In the genomic region with DNA sequence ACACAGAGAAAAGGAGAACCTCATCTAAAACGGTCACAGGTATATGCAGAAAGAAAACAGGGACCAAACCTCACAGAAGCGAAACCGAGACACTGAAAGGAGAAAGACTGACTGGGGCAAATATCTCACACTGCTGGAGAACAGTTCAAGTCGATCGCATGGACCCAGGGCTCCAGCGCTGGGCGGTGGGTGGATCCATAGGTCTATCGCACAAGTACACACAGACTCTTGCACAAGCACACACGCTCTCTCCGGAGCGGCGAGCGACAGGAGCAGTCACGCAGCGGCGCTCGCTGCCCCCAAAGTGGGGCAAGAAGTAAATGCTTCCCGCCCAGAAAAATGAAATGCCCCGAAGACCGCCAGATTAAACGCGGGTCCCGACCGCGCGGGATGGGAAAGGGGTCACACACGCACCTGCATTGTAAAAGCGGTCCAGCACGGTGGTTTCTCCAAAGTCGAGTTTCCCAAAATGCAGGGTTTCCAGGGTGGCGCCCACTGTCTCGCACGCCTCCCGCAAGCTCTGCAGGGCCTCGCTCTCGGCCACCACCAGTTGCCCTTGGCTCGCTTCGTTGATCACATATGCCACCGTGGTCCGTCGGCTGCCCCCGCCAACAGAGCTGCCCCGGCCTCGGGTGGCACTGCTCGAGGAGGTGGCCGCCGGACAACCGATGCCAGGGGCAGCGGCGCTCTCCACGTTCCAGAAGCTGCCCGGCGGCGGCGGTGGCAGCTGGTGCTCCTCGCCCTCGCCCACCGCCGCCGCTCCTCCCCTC, we compare ENCODE assay signal across 1 cellular context.
TF ChIP-seq lines count a peak whose summit lies in the region.

No MANE protein-coding gene starts in this region.

TF ChIP-seq in GM12878, 131 proteins besides CTCF, POLR2A, EP300 and RAD21 (continued from another document):
- TF ChIP-seq, protein P1, sequence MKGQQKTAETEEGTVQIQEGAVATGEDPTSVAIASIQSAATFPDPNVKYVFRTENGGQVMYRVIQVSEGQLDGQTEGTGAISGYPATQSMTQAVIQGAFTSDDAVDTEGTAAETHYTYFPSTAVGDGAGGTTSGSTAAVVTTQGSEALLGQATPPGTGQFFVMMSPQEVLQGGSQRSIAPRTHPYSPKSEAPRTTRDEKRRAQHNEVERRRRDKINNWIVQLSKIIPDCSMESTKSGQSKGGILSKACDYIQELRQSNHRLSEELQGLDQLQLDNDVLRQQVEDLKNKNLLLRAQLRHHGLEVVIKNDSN (IDR thresholded peaks at IDR 0.05; ENCODE audit: borderline replicate concordance, extremely low read length, insufficient read depth, low read depth, low read length), result no peak
- TF ChIP-seq, protein P2, sequence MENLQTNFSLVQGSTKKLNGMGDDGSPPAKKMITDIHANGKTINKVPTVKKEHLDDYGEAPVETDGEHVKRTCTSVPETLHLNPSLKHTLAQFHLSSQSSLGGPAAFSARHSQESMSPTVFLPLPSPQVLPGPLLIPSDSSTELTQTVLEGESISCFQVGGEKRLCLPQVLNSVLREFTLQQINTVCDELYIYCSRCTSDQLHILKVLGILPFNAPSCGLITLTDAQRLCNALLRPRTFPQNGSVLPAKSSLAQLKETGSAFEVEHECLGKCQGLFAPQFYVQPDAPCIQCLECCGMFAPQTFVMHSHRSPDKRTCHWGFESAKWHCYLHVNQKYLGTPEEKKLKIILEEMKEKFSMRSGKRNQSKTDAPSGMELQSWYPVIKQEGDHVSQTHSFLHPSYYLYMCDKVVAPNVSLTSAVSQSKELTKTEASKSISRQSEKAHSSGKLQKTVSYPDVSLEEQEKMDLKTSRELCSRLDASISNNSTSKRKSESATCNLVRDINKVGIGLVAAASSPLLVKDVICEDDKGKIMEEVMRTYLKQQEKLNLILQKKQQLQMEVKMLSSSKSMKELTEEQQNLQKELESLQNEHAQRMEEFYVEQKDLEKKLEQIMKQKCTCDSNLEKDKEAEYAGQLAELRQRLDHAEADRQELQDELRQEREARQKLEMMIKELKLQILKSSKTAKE (IDR thresholded peaks at IDR 0.05; ENCODE audit: low read depth, poor library complexity, severe bottlenecking), result peak; percentile 77
- TF ChIP-seq, protein P3, sequence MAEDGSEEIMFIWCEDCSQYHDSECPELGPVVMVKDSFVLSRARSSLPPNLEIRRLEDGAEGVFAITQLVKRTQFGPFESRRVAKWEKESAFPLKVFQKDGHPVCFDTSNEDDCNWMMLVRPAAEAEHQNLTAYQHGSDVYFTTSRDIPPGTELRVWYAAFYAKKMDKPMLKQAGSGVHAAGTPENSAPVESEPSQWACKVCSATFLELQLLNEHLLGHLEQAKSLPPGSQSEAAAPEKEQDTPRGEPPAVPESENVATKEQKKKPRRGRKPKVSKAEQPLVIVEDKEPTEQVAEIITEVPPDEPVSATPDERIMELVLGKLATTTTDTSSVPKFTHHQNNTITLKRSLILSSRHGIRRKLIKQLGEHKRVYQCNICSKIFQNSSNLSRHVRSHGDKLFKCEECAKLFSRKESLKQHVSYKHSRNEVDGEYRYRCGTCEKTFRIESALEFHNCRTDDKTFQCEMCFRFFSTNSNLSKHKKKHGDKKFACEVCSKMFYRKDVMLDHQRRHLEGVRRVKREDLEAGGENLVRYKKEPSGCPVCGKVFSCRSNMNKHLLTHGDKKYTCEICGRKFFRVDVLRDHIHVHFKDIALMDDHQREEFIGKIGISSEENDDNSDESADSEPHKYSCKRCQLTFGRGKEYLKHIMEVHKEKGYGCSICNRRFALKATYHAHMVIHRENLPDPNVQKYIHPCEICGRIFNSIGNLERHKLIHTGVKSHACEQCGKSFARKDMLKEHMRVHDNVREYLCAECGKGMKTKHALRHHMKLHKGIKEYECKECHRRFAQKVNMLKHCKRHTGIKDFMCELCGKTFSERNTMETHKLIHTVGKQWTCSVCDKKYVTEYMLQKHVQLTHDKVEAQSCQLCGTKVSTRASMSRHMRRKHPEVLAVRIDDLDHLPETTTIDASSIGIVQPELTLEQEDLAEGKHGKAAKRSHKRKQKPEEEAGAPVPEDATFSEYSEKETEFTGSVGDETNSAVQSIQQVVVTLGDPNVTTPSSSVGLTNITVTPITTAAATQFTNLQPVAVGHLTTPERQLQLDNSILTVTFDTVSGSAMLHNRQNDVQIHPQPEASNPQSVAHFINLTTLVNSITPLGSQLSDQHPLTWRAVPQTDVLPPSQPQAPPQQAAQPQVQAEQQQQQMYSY (CRISPR knock-in tag; IDR thresholded peaks at IDR 0.05), result no peak
- TF ChIP-seq RUNX3 (IDR thresholded peaks at IDR 0.05; ENCODE audit: low read length), result 0 out of 2 replicates have a peak, but pooled peaks have one; percentile 41
- TF ChIP-seq, protein P4, sequence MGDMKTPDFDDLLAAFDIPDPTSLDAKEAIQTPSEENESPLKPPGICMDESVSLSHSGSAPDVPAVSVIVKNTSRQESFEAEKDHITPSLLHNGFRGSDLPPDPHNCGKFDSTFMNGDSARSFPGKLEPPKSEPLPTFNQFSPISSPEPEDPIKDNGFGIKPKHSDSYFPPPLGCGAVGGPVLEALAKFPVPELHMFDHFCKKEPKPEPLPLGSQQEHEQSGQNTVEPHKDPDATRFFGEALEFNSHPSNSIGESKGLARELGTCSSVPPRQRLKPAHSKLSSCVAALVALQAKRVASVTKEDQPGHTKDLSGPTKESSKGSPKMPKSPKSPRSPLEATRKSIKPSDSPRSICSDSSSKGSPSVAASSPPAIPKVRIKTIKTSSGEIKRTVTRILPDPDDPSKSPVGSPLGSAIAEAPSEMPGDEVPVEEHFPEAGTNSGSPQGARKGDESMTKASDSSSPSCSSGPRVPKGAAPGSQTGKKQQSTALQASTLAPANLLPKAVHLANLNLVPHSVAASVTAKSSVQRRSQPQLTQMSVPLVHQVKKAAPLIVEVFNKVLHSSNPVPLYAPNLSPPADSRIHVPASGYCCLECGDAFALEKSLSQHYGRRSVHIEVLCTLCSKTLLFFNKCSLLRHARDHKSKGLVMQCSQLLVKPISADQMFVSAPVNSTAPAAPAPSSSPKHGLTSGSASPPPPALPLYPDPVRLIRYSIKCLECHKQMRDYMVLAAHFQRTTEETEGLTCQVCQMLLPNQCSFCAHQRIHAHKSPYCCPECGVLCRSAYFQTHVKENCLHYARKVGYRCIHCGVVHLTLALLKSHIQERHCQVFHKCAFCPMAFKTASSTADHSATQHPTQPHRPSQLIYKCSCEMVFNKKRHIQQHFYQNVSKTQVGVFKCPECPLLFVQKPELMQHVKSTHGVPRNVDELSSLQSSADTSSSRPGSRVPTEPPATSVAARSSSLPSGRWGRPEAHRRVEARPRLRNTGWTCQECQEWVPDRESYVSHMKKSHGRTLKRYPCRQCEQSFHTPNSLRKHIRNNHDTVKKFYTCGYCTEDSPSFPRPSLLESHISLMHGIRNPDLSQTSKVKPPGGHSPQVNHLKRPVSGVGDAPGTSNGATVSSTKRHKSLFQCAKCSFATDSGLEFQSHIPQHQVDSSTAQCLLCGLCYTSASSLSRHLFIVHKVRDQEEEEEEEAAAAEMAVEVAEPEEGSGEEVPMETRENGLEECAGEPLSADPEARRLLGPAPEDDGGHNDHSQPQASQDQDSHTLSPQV (IDR thresholded peaks at IDR 0.05), result no peak
- peak; percentile 20; the same call in 1 of the 2 replicates for TF ChIP-seq IRF4 (IDR thresholded peaks at IDR 0.05; ENCODE audit: low read depth, low read length)
- no peak for TF ChIP-seq STAT3 (IDR thresholded peaks at IDR 0.05; ENCODE audit: low read depth, low read length)
- 0 out of 2 replicates have a peak, but pooled peaks have one; percentile 48 for TF ChIP-seq CBX5 (IDR thresholded peaks at IDR 0.05; ENCODE audit: low read depth)
- no peak for TF ChIP-seq TCF7 (IDR thresholded peaks at IDR 0.05; ENCODE audit: borderline replicate concordance)
- no peak for TF ChIP-seq SMC3 (IDR thresholded peaks at IDR 0.05; ENCODE audit: borderline replicate concordance, low read length)
- TF ChIP-seq ZNF217 (IDR thresholded peaks at IDR 0.05), result no peak
- TF ChIP-seq, protein P5, sequence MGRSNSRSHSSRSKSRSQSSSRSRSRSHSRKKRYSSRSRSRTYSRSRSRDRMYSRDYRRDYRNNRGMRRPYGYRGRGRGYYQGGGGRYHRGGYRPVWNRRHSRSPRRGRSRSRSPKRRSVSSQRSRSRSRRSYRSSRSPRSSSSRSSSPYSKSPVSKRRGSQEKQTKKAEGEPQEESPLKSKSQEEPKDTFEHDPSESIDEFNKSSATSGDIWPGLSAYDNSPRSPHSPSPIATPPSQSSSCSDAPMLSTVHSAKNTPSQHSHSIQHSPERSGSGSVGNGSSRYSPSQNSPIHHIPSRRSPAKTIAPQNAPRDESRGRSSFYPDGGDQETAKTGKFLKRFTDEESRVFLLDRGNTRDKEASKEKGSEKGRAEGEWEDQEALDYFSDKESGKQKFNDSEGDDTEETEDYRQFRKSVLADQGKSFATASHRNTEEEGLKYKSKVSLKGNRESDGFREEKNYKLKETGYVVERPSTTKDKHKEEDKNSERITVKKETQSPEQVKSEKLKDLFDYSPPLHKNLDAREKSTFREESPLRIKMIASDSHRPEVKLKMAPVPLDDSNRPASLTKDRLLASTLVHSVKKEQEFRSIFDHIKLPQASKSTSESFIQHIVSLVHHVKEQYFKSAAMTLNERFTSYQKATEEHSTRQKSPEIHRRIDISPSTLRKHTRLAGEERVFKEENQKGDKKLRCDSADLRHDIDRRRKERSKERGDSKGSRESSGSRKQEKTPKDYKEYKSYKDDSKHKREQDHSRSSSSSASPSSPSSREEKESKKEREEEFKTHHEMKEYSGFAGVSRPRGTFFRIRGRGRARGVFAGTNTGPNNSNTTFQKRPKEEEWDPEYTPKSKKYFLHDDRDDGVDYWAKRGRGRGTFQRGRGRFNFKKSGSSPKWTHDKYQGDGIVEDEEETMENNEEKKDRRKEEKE (IDR thresholded peaks at IDR 0.05), result no peak
- TF ChIP-seq PAX8 (IDR thresholded peaks at IDR 0.05), result no peak
- TF ChIP-seq KAT2A (conservative IDR thresholded peaks at IDR 0.05; ENCODE audit: control insufficient read depth, low read depth, low read length), result no peak
TF ChIP-seq in GM12878: peak in this region for 36.
